ENCODE assay signal across 8 cellular contexts in the genomic region with DNA sequence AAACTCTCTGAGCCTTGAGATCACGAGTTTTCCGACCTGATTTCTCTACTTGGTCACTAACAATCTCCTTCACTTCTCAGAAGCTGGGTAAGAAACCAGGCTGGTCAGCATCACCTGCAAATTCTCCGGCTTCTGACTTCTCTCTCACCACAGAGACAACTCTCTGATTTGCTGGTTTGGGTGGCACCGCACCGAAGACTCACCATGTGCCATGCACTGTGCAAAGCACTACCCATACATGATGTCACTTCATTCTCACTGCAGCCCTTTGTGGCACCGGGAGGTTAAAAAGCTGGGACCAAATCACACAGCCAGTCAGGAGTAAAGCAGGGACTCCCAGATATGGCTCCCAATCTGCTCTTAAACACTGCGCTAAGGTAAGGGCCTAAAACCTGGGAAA. TPM values are rescaled to one million over a fixed set of nuclear protein-coding genes. Genes with fewer than 3 reads are reported as not detected.
DNase-seq lines count a peak whose midpoint lies in the region; ATAC-seq and TF ChIP-seq lines count a peak whose summit lies in the region.

No MANE protein-coding gene starts in this region.

- H3K27ac Mint-ChIP-seq in dendritic cell treated with granulocyte-macrophage colony-stimulating factor and Interleukin-4, amounts not matched to agents 40 ng/mL and 50 ng/mL, for 4 days: peak overlapping the region; percentile 95
- peak overlapping the region; percentile 82 to 98 (median 91) for H3K27ac Mint-ChIP-seq in naive thymus-derived CD8-positive, alpha-beta T cell

- H3K9me3 Mint-ChIP-seq in dendritic cell treated with granulocyte-macrophage colony-stimulating factor and Interleukin-4, amounts not matched to agents 40 ng/mL and 50 ng/mL, for 4 days: peaks cover 10% of the 10 kb centered on the region
- peaks cover 0 to 9% (median 5%) of the 10 kb centered on the region in 9 donors for H3K9me3 Mint-ChIP-seq in naive thymus-derived CD8-positive, alpha-beta T cell

- DNase-seq in naive thymus-derived CD8-positive, alpha-beta T cell: peak in 1 of 10 donors; percentile 8
- no peak for DNase-seq in iPS-NIHi7 (ENCODE audit: extremely low spot score)
- DNase-seq in stimulated activated CD8-positive, alpha-beta memory T cell treated with anti-CD3 and anti-CD28 coated beads, Interleukin-4, amount 100 ng/mL, for 48 hours: no peak

- H3K9ac ChIP-seq in ES-I3 (ENCODE audit: low read depth, low read length) (peak overlapping the region; percentile 98), Loucy (ENCODE audit: low read depth, low read length, poor library complexity, severe bottlenecking) (peak overlapping the region; percentile 85)

- no peaks in the 10 kb centered on the region for H3F3A ChIP-seq in Loucy (ENCODE audit: low read depth)

- peak overlapping the region; percentile 97 for H3K4me3 ChIP-seq in Loucy (ENCODE audit: low read length, poor library complexity, severe bottlenecking)

- H3K4me1 ChIP-seq in ES-I3 (ENCODE audit: insufficient read depth, low read length) (peaks cover 17% of the 10 kb centered on the region; the same call in 1 of the 2 replicates), Loucy (ENCODE audit: insufficient read depth, low read length, poor library complexity, severe bottlenecking) (peaks cover 26% of the 10 kb centered on the region)

- no peak for ATAC-seq in naive thymus-derived CD8-positive, alpha-beta T cell
- ATAC-seq in HG02571 (IDR thresholded peaks at IDR 0.05; ENCODE audit: unreplicated experiment) (no peak), HG03135 (IDR thresholded peaks at IDR 0.05; ENCODE audit: unreplicated experiment) (no peak)

- H3K9me3 ChIP-seq in ES-I3 (ENCODE audit: control insufficient read depth, insufficient read depth, low read length): no peaks in the 10 kb centered on the region
- no peaks in the 10 kb centered on the region for H3K9me3 ChIP-seq in Loucy (ENCODE audit: insufficient read depth, low read depth, low read length)

- H4K20me1 ChIP-seq in Loucy (ENCODE audit: insufficient read depth, low read length, poor library complexity, severe bottlenecking): no peaks in the 10 kb centered on the region

- peak overlapping the region; percentile 96 for H3K4me3 Mint-ChIP-seq in dendritic cell treated with granulocyte-macrophage colony-stimulating factor and Interleukin-4, amounts not matched to agents 40 ng/mL and 50 ng/mL, for 4 days
- peak overlapping the region; percentile 85 to 98 (median 95) for H3K4me3 Mint-ChIP-seq in naive thymus-derived CD8-positive, alpha-beta T cell

- H3K27me3 ChIP-seq in Loucy (ENCODE audit: insufficient read depth, low read length, poor library complexity, severe bottlenecking): peaks cover 8% of the 10 kb centered on the region

- intact Hi-C loops in dendritic cell treated with granulocyte-macrophage colony-stimulating factor and Interleukin-4, amounts not matched to agents 40 ng/mL and 50 ng/mL, for 4 days (cut with micrococcal nuclease): no loop called here

- TF ChIP-seq CTCF in Loucy (conservative IDR thresholded peaks at IDR 0.05; ENCODE audit: low read length): no peak

- peaks cover 37% of the 10 kb centered on the region for H3K79me2 ChIP-seq in Loucy (ENCODE audit: insufficient read depth, low read length)

- peaks cover 50% of the 10 kb centered on the region for H3K4me1 Mint-ChIP-seq in dendritic cell treated with granulocyte-macrophage colony-stimulating factor and Interleukin-4, amounts not matched to agents 40 ng/mL and 50 ng/mL, for 4 days (ENCODE audit: low read depth)
- peaks cover 18 to 59% (median 36%) of the 10 kb centered on the region in 4 donors for H3K4me1 Mint-ChIP-seq in naive thymus-derived CD8-positive, alpha-beta T cell

- H3K4me2 ChIP-seq in Loucy (ENCODE audit: low read depth, low read length, poor library complexity, severe bottlenecking): peak overlapping the region; percentile 99

- peak overlapping the region; percentile 97 for H2AFZ ChIP-seq in Loucy (ENCODE audit: low read length)

- H3K36me3 ChIP-seq in ES-I3 (ENCODE audit: insufficient read depth, low read length) (no peaks in the 10 kb centered on the region), Loucy (ENCODE audit: insufficient read depth, low read length) (no peaks in the 10 kb centered on the region)

- H3K9me2 ChIP-seq in Loucy (replicated peaks; ENCODE audit: low read depth, low read length): no peaks in the 10 kb centered on the region

- peaks cover 46% of the 10 kb centered on the region for H3K36me3 Mint-ChIP-seq in dendritic cell treated with granulocyte-macrophage colony-stimulating factor and Interleukin-4, amounts not matched to agents 40 ng/mL and 50 ng/mL, for 4 days (ENCODE audit: low read depth)
- peaks cover 0 to 10% (median 0%) of the 10 kb centered on the region in 3 donors for H3K36me3 Mint-ChIP-seq in naive thymus-derived CD8-positive, alpha-beta T cell

- POLR2A ChIA-PET in naive thymus-derived CD8-positive, alpha-beta T cell (lab: Charles Lee): interaction anchor here (1.7 kb wide), 1 partner anchor 29 kb away, joined by 6 read pairs; no protein-coding TSS in a partner anchor

- H3K27me3 Mint-ChIP-seq in dendritic cell treated with granulocyte-macrophage colony-stimulating factor and Interleukin-4, amounts not matched to agents 40 ng/mL and 50 ng/mL, for 4 days: peaks cover 4% of the 10 kb centered on the region
- H3K27me3 Mint-ChIP-seq in naive thymus-derived CD8-positive, alpha-beta T cell: no peaks in the 10 kb centered on the region

RNA-seq across cellular contexts. Expression of a gene that starts 0.7 kb away (rescaled TPM):
- total RNA-seq in naive thymus-derived CD8-positive, alpha-beta T cell: 10 to 100 TPM; 41.4 to 44.9 TPM
- polyA plus RNA-seq in naive thymus-derived CD8-positive, alpha-beta T cell: 10 to 100 TPM; 27.2 to 50.7 (median 31.5) TPM
